8 cellular contexts compared by ENCODE assay signal in the genomic region with DNA sequence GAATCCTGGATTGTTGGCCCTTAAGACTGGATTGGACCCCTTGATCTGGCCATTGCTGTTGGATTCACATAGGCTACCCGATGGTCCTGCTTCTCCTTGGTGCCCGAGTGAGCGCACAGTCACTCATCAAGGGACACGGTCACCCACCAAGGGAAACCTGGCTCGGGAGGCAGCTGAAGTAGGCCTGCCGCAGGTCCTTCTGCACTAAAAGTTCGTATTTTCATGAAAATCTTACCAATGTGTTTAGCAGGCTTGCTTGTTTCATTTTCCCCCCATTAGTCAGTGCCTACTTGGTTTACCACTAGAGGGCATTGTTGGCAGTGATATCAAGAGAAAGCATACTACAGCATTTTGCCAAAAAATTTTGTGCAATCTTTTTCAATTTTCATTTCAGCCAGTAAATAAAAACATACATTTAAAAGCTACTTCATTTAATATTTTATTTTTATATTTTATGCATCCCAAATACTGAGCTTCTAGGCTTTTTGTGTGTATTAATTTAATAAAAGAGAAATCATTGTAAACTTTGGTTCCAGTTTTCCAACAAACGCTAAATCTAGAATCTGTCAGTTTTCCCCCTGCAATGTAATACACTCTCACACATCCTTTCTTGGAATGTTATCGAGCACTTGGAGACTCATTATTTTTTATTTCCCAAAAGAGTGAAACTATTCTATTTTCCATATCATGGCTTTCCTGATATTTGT.
A peak's percentile ranks its signal among the peaks of the same experiment; 100 is the strongest.
DNase-seq lines count a peak whose midpoint lies in the region; ATAC-seq and TF ChIP-seq lines count a peak whose summit lies in the region.

No MANE protein-coding gene starts in this region.

- H3K9me3 Mint-ChIP-seq in activated naive CD4-positive, alpha-beta T cell treated with anti-CD3 and anti-CD28 coated beads, Interleukin-2, amount 50 U/mL, for 72 hours = no peaks in the 10 kb centered on the region

- no peaks in the 10 kb centered on the region for H3K4me1 ChIP-seq in prostate gland (replicated peaks)

- DNase-seq in AML-193 (lab: John Stamatoyannopoulos, UW) = peak; percentile 50 to 51
- DNase-seq in NCI-H526 (lab: John Stamatoyannopoulos, UW) = peak; percentile 29 to 69
- DNase-seq in activated naive CD4-positive, alpha-beta T cell treated with anti-CD3 and anti-CD28 coated beads, Interleukin-2, amount 50 U/mL, for 72 hours (ENCODE audit: low spot score in 2 of 2) = peak in 1 of 2 donors; percentile 38
- DNase-seq in head of caudate nucleus = peak in 29 of 42 donors; percentile 7 to 79 (median 35)
- peak; percentile 22 for DNase-seq in prostate gland (ENCODE audit: low spot score)
- DNase-seq in activated CD4-positive, CD25-positive, alpha-beta regulatory T cell (lab: John Stamatoyannopoulos, UW) = no peak

- ATAC-seq in HG03159 (IDR thresholded peaks at IDR 0.05; ENCODE audit: unreplicated experiment) = peak; percentile 75
- peak; percentile 53 to 77 for ATAC-seq in activated naive CD4-positive, alpha-beta T cell treated with anti-CD3 and anti-CD28 coated beads, Interleukin-2, amount 50 U/mL, for 72 hours

- TF ChIP-seq CTCF in GM12873 (IDR thresholded peaks at IDR 0.05; ENCODE audit: insufficient read depth, low read depth, low read length, missing control alignments) (peak; percentile 79), prostate gland (IDR thresholded peaks at IDR 0.05) (peak; percentile 63 to 77 (median 70))

- no peak overlapping the region for H3K27ac ChIP-seq in prostate gland

- no peak overlapping the region for H3K4me3 ChIP-seq in prostate gland

- H3K36me3 ChIP-seq in prostate gland = no peaks in the 10 kb centered on the region

- no peaks in the 10 kb centered on the region for H3K9me3 ChIP-seq in prostate gland

- intact Hi-C loops in head of caudate nucleus (cut with DNase I) = loop anchor here (5.0 kb wide), 1 partner anchor 581 kb away; no protein-coding TSS in a partner anchor
- intact Hi-C loops in prostate gland (cut with DNase I) = loop anchor here (5.0 to 10.0 kb wide), 3 partner anchors 528 to 658 kb away; no protein-coding TSS in a partner anchor

- H3K36me3 Mint-ChIP-seq in activated naive CD4-positive, alpha-beta T cell treated with anti-CD3 and anti-CD28 coated beads, Interleukin-2, amount 50 U/mL, for 72 hours = no peaks in the 10 kb centered on the region

- TF ChIP-seq POLR2A in prostate gland (IDR thresholded peaks at IDR 0.05) = no peak

- no peaks in the 10 kb centered on the region for H3K27me3 ChIP-seq in prostate gland (replicated peaks; ENCODE audit: insufficient read depth)

- H3K27ac Mint-ChIP-seq in activated naive CD4-positive, alpha-beta T cell treated with anti-CD3 and anti-CD28 coated beads, Interleukin-2, amount 50 U/mL, for 72 hours = peak overlapping the region in 1 of 2 donors; percentile 57

- 47% methylated on average over 9 of the region's 9 CpGs for WGBS in prostate gland

Comparison
In these comparisons a context has a peak if more than half of its experiments do, and no peak if none do; other contexts are left out.
1. DNase-seq: peak in AML-193 (2 of 2), NCI-H526 (2 of 2), head of caudate nucleus (29 of 42) and prostate gland (single experiment); none in activated CD4-positive, CD25-positive, alpha-beta regulatory T cell (0 of 4).